In genomic region chr9:92736816-92737606, GRCh38 we compare ENCODE assay signal across 1 cellular context.
TF ChIP-seq lines count a peak whose summit lies in the region.

No MANE protein-coding gene starts in this region.

TF ChIP-seq in IMR-90, 13 proteins besides CTCF, POLR2A, EP300 and RAD21 (continued from another document):
- TF ChIP-seq MAFK (IDR thresholded peaks at IDR 0.05; ENCODE audit: low read depth, low read length) = no peak
- TF ChIP-seq ELK1 (IDR thresholded peaks at IDR 0.05; ENCODE audit: borderline replicate concordance, low read depth, low read length) = no peak
- no peak for TF ChIP-seq MAZ (IDR thresholded peaks at IDR 0.05; ENCODE audit: borderline replicate concordance, low read depth, low read length)
- TF ChIP-seq BHLHE40 (IDR thresholded peaks at IDR 0.05; ENCODE audit: low read depth, low read length) = no peak
- no peak for TF ChIP-seq CEBPB (IDR thresholded peaks at IDR 0.05; ENCODE audit: low read depth, low read length)
TF ChIP-seq in IMR-90: peak in this region for 0.
